10 cellular contexts compared by ENCODE assay signal in genomic region chr10:103896225-103896624, GRCh38. TPM values are rescaled to one million over a fixed set of nuclear protein-coding genes. Genes with fewer than 3 reads are reported as not detected.
DNase-seq lines count a peak whose midpoint lies in the region; ATAC-seq and TF ChIP-seq lines count a peak whose summit lies in the region.
"Had no signal": no experiment of that assay in that cellular context is flagged by ENCODE, and none has a peak within 500 bp of the region (broad histone marks: within the 10 kb centered on the region; RNA-seq: fewer than 3 reads in every experiment).

No MANE protein-coding gene starts in this region.

- no peak overlapping the region for H3K4me3 Mint-ChIP-seq in activated CD4-positive, alpha-beta memory T cell treated with anti-CD3 and anti-CD28 coated beads, Interleukin-2, amount 10 ng/mL, durations not matched to agents 7 days and 5 days

- peaks cover 10 to 43% (median 34%) of the 10 kb centered on the region in 3 donors for H3K36me3 ChIP-seq in skeletal muscle tissue (ENCODE audit: control insufficient read depth in 3 of 3, insufficient read depth in 3 of 3, low read length in 3 of 3)
- H3K36me3 ChIP-seq in neuronal stem cell (replicated peaks in 1 of 2; ENCODE audit: control insufficient read depth in 2 of 2, insufficient read depth in 2 of 2, low read length in 2 of 2) = peaks cover 3 to 57% of the 10 kb centered on the region in 2 donors

- H3K4me3 ChIP-seq in fibroblast of villous mesenchyme (ENCODE audit: low read depth, low read length) (no peak overlapping the region), skeletal muscle tissue (ENCODE audit: low read length in 3 of 3) (no peak overlapping the region), neuronal stem cell (ENCODE audit: low read length in 2 of 2) (no peak overlapping the region)

- H3K36me3 Mint-ChIP-seq in activated CD4-positive, alpha-beta memory T cell treated with anti-CD3 and anti-CD28 coated beads, Interleukin-2, amount 10 ng/mL, durations not matched to agents 7 days and 5 days (ENCODE audit: low read depth) = peaks cover 77% of the 10 kb centered on the region

- no peak overlapping the region for H3K14ac ChIP-seq in neuronal stem cell (ENCODE audit: low read length)

- H3K4ac ChIP-seq in neuronal stem cell (ENCODE audit: low read length) = no peak overlapping the region

- H3K23ac ChIP-seq in neuronal stem cell (ENCODE audit: low read depth, low read length, poor library complexity) = no peak overlapping the region

- H2BK5ac ChIP-seq in neuronal stem cell (ENCODE audit: low read length) = no peak overlapping the region

- H3K4me1 ChIP-seq in skeletal muscle tissue (ENCODE audit: control insufficient read depth in 3 of 3, insufficient read depth in 3 of 3, low read length in 3 of 3) (peaks cover 23 to 26% (median 26%) of the 10 kb centered on the region in 3 donors), neuronal stem cell (ENCODE audit: control insufficient read depth in 2 of 2, insufficient read depth in 1 of 2, low read depth in 1 of 2, low read length in 2 of 2) (peaks cover 6 to 9% of the 10 kb centered on the region in 2 donors)

- no peaks in the 10 kb centered on the region for H3K27me3 Mint-ChIP-seq in activated CD4-positive, alpha-beta memory T cell treated with anti-CD3 and anti-CD28 coated beads, Interleukin-2, amount 10 ng/mL, durations not matched to agents 7 days and 5 days

- no peak overlapping the region for H2AFZ ChIP-seq in neuronal stem cell (ENCODE audit: low read length)

- no peak overlapping the region for H2BK15ac ChIP-seq in neuronal stem cell (ENCODE audit: low read length)

- H2BK12ac ChIP-seq in neuronal stem cell (ENCODE audit: low read length) = no peak overlapping the region

- no peak overlapping the region for H4K91ac ChIP-seq in neuronal stem cell (ENCODE audit: low read depth, low read length, poor library complexity)

- DNase-seq in HCEC 1CT = peak; percentile 62
- DNase-seq in activated CD4-positive, alpha-beta memory T cell treated with anti-CD3 and anti-CD28 coated beads, Interleukin-2, amount 10 ng/mL, durations not matched to agents 7 days and 5 days = no peak
- DNase-seq in fibroblast of villous mesenchyme (ENCODE audit: low read depth) = peak; percentile 85
- DNase-seq in cerebellar nuclear complex (lab: John Stamatoyannopoulos, UW) = no peak
- DNase-seq in neuronal stem cell (ENCODE audit: low spot score) = no peak
- DNase-seq: small intestine, T1000 had no signal

- peak overlapping the region in 1 of 3 donors; percentile 17 for H3K9ac ChIP-seq in skeletal muscle tissue (ENCODE audit: low read depth in 1 of 3, low read length in 3 of 3)
- H3K9ac ChIP-seq in neuronal stem cell (ENCODE audit: low read depth, low read length, poor library complexity) = no peak overlapping the region

- WGBS in neuronal stem cell (ENCODE audit: extremely low coverage in 2 of 2, insufficient read length in 2 of 2, insufficient replicate concordance in 1 of 2), 2 donors = no CpG with 5 or more reads among the region's 5 CpGs

- H3K9me3 ChIP-seq in skeletal muscle tissue (ENCODE audit: control insufficient read depth in 3 of 3, low read length in 3 of 3) (no peaks in the 10 kb centered on the region), neuronal stem cell (replicated peaks in 1 of 2; ENCODE audit: control insufficient read depth in 2 of 2, insufficient read depth in 1 of 2, low read depth in 1 of 2, low read length in 2 of 2) (no peaks in the 10 kb centered on the region)

- no peak overlapping the region for H3K4me2 ChIP-seq in neuronal stem cell (ENCODE audit: insufficient read depth, low read length, poor library complexity, severe bottlenecking)

- no peak overlapping the region for H4K8ac ChIP-seq in neuronal stem cell (ENCODE audit: low read depth, low read length)

- POLR2A ChIA-PET in activated CD4-positive, alpha-beta memory T cell treated with anti-CD3 and anti-CD28 coated beads, Interleukin-2, amount 10 ng/mL, durations not matched to agents 7 days and 5 days (lab: Charles Lee) = interaction anchor here (5.3 kb wide), 1 partner anchor 14 kb away, joined by 104 read pairs; no protein-coding TSS in a partner anchor

- no peak overlapping the region for H2BK120ac ChIP-seq in neuronal stem cell (ENCODE audit: low read depth, low read length)

- ATAC-seq in HG03565 (IDR thresholded peaks at IDR 0.05; ENCODE audit: unreplicated experiment) = no peak
- ATAC-seq in GM19324 (IDR thresholded peaks at IDR 0.05; ENCODE audit: low FRiP score, unreplicated experiment) = no peak

- TF ChIP-seq CTCF in fibroblast of villous mesenchyme (IDR thresholded peaks at IDR 0.05; ENCODE audit: insufficient read depth, low read depth, low read length) = no peak

- peaks cover 71% of the 10 kb centered on the region for H3K4me1 Mint-ChIP-seq in activated CD4-positive, alpha-beta memory T cell treated with anti-CD3 and anti-CD28 coated beads, Interleukin-2, amount 10 ng/mL, durations not matched to agents 7 days and 5 days

- H3K79me1 ChIP-seq in neuronal stem cell (ENCODE audit: low read depth, low read length) = no peaks in the 10 kb centered on the region

- H3K9me3 Mint-ChIP-seq in activated CD4-positive, alpha-beta memory T cell treated with anti-CD3 and anti-CD28 coated beads, Interleukin-2, amount 10 ng/mL, durations not matched to agents 7 days and 5 days = no peaks in the 10 kb centered on the region

- H3K27ac ChIP-seq in skeletal muscle tissue (ENCODE audit: low read depth, low read length) = peak overlapping the region; percentile 73
- no peak overlapping the region for H3K27ac ChIP-seq in neuronal stem cell (replicated peaks; ENCODE audit: low read length)

- peak overlapping the region; percentile 91 for H3K27ac Mint-ChIP-seq in activated CD4-positive, alpha-beta memory T cell treated with anti-CD3 and anti-CD28 coated beads, Interleukin-2, amount 10 ng/mL, durations not matched to agents 7 days and 5 days

- CTCF ChIA-PET in activated CD4-positive, alpha-beta memory T cell treated with anti-CD3 and anti-CD28 coated beads, Interleukin-2, amount 10 ng/mL, durations not matched to agents 7 days and 5 days (lab: Charles Lee) = interaction anchor here (0.6 kb wide), 1 partner anchor 87 kb away, joined by 3 read pairs; no protein-coding TSS in a partner anchor

- H3K27me3 ChIP-seq in skeletal muscle tissue (ENCODE audit: control insufficient read depth in 3 of 3, insufficient read depth in 3 of 3, low read length in 3 of 3) = no peaks in the 10 kb centered on the region
- no peaks in the 10 kb centered on the region for H3K27me3 ChIP-seq in neuronal stem cell (ENCODE audit: control insufficient read depth in 3 of 3, insufficient read depth in 3 of 3, low read depth in 1 of 3, low read length in 3 of 3)

- no peak overlapping the region for H3K18ac ChIP-seq in neuronal stem cell (ENCODE audit: low read length)

- H2AK5ac ChIP-seq in neuronal stem cell (ENCODE audit: low read depth, low read length) = no peak overlapping the region

RNA-seq across cellular contexts. Expression of gene STN1, which starts 21.8 kb away (rescaled TPM):
- total RNA-seq in activated CD4-positive, alpha-beta memory T cell treated with anti-CD3 and anti-CD28 coated beads, Interleukin-2, amount 10 ng/mL, durations not matched to agents 7 days and 5 days = 10 to 100 TPM; 55.1 to 56.8 TPM
- total RNA-seq in fibroblast of villous mesenchyme (23.3 and 29.3 TPM in 2 replicates), skeletal muscle tissue (20.9 TPM)
- 17.4 TPM for polyA plus RNA-seq in neuronal stem cell (2013, experiment 1 of 2)
- 16.7 TPM for polyA plus RNA-seq in neuronal stem cell (2013, experiment 2 of 2)

RNA-seq across cellular contexts. Expression of gene SH3PXD2A, which starts 40.8 kb away (rescaled TPM):
- total RNA-seq in activated CD4-positive, alpha-beta memory T cell treated with anti-CD3 and anti-CD28 coated beads, Interleukin-2, amount 10 ng/mL, durations not matched to agents 7 days and 5 days = 10 to 100 TPM; 16.5 to 17.9 TPM
- total RNA-seq in fibroblast of villous mesenchyme (58.3 and 64.4 TPM in 2 replicates), skeletal muscle tissue (30.3 TPM)
- polyA plus RNA-seq in neuronal stem cell (2013, experiment 1 of 2) = 9.8 TPM
- 9.8 TPM for polyA plus RNA-seq in neuronal stem cell (2013, experiment 2 of 2)

Comparison
In these comparisons a context has a peak if more than half of its experiments do, and no peak if none do; other contexts are left out.
1. DNase-seq: peak in HCEC 1CT (single experiment) and fibroblast of villous mesenchyme (single experiment); none in activated CD4-positive, alpha-beta memory T cell treated with anti-CD3 and anti-CD28 coated beads, Interleukin-2, amount 10 ng/mL, durations not matched to agents 7 days and 5 days (single experiment), cerebellar nuclear complex (0 of 2) and neuronal stem cell (single experiment).